In the genomic region with DNA sequence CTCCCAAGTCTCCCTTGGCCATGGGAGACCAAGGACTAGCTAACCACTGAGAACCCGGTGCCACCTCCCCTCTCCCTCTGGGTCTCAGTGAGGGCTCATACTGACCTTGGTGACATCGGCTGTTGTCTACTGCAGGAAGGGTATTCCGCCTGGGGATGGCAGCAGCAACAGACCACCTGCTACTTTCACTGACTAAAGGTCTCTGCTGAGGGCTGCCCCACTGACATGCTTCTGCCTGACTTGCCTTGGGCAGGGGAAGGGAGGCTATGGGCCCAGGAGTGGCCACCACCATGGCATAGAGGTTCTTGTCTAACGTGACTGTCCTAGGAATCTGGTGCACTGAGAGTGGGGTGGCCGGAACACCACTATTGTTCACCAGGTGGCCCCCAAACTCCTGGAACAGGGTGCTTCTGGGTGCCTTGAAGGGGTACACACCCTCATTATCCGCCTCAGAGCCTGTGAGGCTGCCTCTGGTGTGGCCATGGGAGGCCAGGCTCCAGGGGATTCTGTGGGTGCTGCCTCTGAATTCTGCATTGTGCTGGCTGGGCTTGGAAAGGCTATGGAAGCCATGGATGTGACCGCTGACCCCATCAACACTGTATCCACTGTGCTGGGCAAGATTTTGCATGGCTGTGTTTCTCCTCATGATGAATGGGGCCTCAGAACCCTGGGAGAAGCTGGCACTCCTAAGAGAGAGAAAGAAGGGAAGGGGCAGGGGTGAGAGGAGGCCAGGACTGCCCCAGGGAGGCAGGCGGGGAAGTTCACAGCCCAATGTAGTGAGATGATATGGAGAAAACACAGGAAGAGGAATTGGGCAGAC, we compare ENCODE assay signal across 17 cellular contexts. TPM values are rescaled to one million over a fixed set of nuclear protein-coding genes. Genes with fewer than 3 reads are reported as not detected.
DNase-seq lines count a peak whose midpoint lies in the region; ATAC-seq lines count a peak whose summit lies in the region.
"Had no signal": no experiment of that assay in that cellular context is flagged by ENCODE, and none has a peak within 500 bp of the region (broad histone marks: within the 10 kb centered on the region; RNA-seq: fewer than 3 reads in every experiment).

No MANE protein-coding gene starts in this region.

- intact Hi-C loops in sciatic nerve (cut with DNase I): no loop called here

- peak; percentile 79 for ATAC-seq in sciatic nerve
- ATAC-seq in HG03139 (IDR thresholded peaks at IDR 0.05; ENCODE audit: unreplicated experiment): no peak
- ATAC-seq: GM23338 had no signal

- peak; percentile 39 for DNase-seq in activated effector memory CD4-positive, alpha-beta T cell treated with anti-CD3 and anti-CD28 coated beads, Interleukin-2, amount 50 U/mL, for 16 hours
- DNase-seq in activated effector memory CD4-positive, alpha-beta T cell treated with Interleukin-2 at 50 U/mL for 16 hours: no peak
- DNase-seq in GM03348 (ENCODE audit: low spot score) (peak; percentile 2), foreskin melanocyte (peak; percentile 73), sciatic nerve (ENCODE audit: low spot score) (no peak), glomerular visceral epithelial cell (ENCODE audit: extremely low spot score) (no peak)
- DNase-seq: 8988T, AML-193, HCEC 1CT, NCI-H1105, NCI-H2029 treated with DMSO at 0.1 percent for 48 hours, NCI-H226, NCI-H748 treated with DMSO at 0.1 percent for 48 hours, Peyer's patch had no signal

RNA-seq across cellular contexts. Expression of gene GAB4, which starts 38.3 kb away (rescaled TPM):
- 0.85 TPM for total RNA-seq in sciatic nerve
- total RNA-seq: Peyer's patch, SJSA1 had no signal

Comparison
In these comparisons a context has a peak if more than half of its experiments do, and no peak if none do; other contexts are left out.
1. DNase-seq: peak in activated effector memory CD4-positive, alpha-beta T cell treated with anti-CD3 and anti-CD28 coated beads, Interleukin-2, amount 50 U/mL, for 16 hours (single experiment), GM03348 (single experiment) and foreskin melanocyte (single experiment); none in activated effector memory CD4-positive, alpha-beta T cell treated with Interleukin-2 at 50 U/mL for 16 hours (single experiment), sciatic nerve (single experiment) and glomerular visceral epithelial cell (single experiment).